Comparison of ENCODE assay signal across 8 cellular contexts in the genomic region with DNA sequence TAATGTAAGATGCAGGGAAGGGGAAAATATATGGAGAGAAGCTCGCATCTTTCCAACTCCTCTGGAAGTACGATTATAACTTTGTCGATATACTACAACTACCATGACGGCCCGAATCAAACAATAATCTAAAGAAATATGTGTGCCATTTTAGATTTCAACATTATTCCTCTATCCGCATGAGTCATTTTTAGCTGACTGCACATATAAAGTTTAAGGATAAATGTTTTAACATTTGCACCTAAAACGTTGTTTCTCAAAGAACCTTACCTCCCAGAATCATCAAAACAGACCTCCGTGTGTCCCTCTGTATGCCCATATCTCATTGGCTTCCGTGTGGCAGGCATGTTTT.
DNase-seq lines count a peak whose midpoint lies in the region; ATAC-seq and TF ChIP-seq lines count a peak whose summit lies in the region.

No MANE protein-coding gene starts in this region.

- no peaks in the 10 kb centered on the region for H3K27me3 ChIP-seq in RWPE2 (ENCODE audit: insufficient read depth, poor library complexity, severe bottlenecking)

- H3K4me3 ChIP-seq in GM08714 (ENCODE audit: low read length): peak overlapping the region; percentile 92
- H3K4me3 ChIP-seq in RWPE2 (ENCODE audit: severe bottlenecking): peak overlapping the region; percentile 67
- peak overlapping the region; percentile 63 for H3K4me3 ChIP-seq in fibroblast of mammary gland (ENCODE audit: control insufficient read depth, low read depth, low read length)
- H3K4me3 ChIP-seq in retinal pigment epithelial cell (ENCODE audit: low read length): peak overlapping the region; percentile 91

- H3K36me3 ChIP-seq in RWPE2 (ENCODE audit: low read depth): peaks cover 42% of the 10 kb centered on the region

- peak overlapping the region; percentile 57 for H3K27ac ChIP-seq in RWPE2 (ENCODE audit: poor library complexity, severe bottlenecking)

- DNase-seq in RWPE2 (ENCODE audit: low spot score) (no peak), fibroblast of mammary gland (ENCODE audit: low read depth) (no peak), retinal pigment epithelial cell (ENCODE audit: low read depth) (no peak), NOMO-1 treated with dmso at 0.1 percent for 144 hours (lab: John Stamatoyannopoulos, UW; ENCODE audit: unreplicated experiment) (no peak)
- DNase-seq in stimulated activated CD4-positive, alpha-beta T cell treated with anti-CD3 and anti-CD28 coated beads, Interleukin-4, amount 100 ng/mL, for 1 hour: no peak

- no peak for ATAC-seq in RWPE2 (ENCODE audit: low read depth)
- ATAC-seq in GM18858 (IDR thresholded peaks at IDR 0.05; ENCODE audit: unreplicated experiment): no peak
- ATAC-seq in GM18502 (IDR thresholded peaks at IDR 0.05; ENCODE audit: poor library complexity, unreplicated experiment): no peak

- peaks cover 26% of the 10 kb centered on the region for H3K4me1 ChIP-seq in RWPE2 (ENCODE audit: insufficient read depth, poor library complexity, severe bottlenecking)

- no peaks in the 10 kb centered on the region for H3K9me3 ChIP-seq in RWPE2 (ENCODE audit: severe bottlenecking)

- TF ChIP-seq CTCF in RWPE2 (IDR thresholded peaks at IDR 0.05; ENCODE audit: poor library complexity, severe bottlenecking) (no peak), fibroblast of mammary gland (conservative IDR thresholded peaks at IDR 0.05; ENCODE audit: control insufficient read depth, insufficient read depth, low read depth, low read length) (no peak), retinal pigment epithelial cell (conservative IDR thresholded peaks at IDR 0.05; ENCODE audit: low read depth, low read length) (no peak)
